In the genomic region with DNA sequence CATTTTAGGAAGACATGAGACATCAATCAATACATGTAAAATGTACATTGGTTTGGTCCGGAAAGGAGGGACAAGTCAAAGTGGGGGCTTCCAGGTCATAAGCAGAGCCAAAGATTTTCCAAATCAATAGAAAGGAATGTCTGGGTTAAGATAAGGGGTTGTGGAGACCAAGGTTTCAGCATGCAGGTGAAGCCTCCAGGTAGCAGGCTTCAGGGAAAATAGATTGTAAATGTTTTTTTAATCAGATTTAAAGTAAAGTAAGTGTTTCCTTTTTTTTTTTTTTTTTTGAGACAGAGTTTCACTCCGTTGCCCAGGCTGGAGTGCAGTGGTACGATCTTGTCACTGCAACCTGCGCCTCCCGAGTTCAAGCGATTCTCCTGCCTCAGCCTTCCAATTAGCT, we compare ENCODE assay signal across 15 cellular contexts. TPM values are rescaled to one million over a fixed set of nuclear protein-coding genes. Genes with fewer than 3 reads are reported as not detected.
DNase-seq lines count a peak whose midpoint lies in the region; ATAC-seq and TF ChIP-seq lines count a peak whose summit lies in the region.
"Had no signal": no experiment of that assay in that cellular context is flagged by ENCODE, and none has a peak within 500 bp of the region (broad histone marks: within the 10 kb centered on the region; RNA-seq: fewer than 3 reads in every experiment).

No MANE protein-coding gene starts in this region.

- H3K27ac Mint-ChIP-seq in activated naive CD8-positive, alpha-beta T cell = peak overlapping the region; percentile 42
- no peak overlapping the region for H3K27ac Mint-ChIP-seq in activated naive CD8-positive, alpha-beta T cell treated with anti-CD3 and anti-CD28 coated beads for 36 hours
- H3K27ac Mint-ChIP-seq in dendritic cell treated with granulocyte-macrophage colony-stimulating factor and Interleukin-4, amounts not matched to agents 40 ng/mL and 50 ng/mL, for 4 days = peak overlapping the region; percentile 97
- peak overlapping the region; percentile 88 to 95 for H3K27ac Mint-ChIP-seq in natural killer cell treated with Interleukin-12 subunit alpha and Interleukin-12 subunit beta and Interleukin-15 and Interleukin-18, amount 100 ng/mL, for 72 hours
- H3K27ac Mint-ChIP-seq in progenitor cell of endocrine pancreas = peak overlapping the region; percentile 56

- H3K4me3 ChIP-seq in testis = no peak overlapping the region
- no peak overlapping the region for H3K4me3 ChIP-seq in uterus
- H3K4me3 ChIP-seq: BLaER1 treated with 17β-estradiol and CSF1 and Interleukin-3, amounts not matched to agents 10 nM and 100 nM; GM23248 had no signal

- H3K36me3 ChIP-seq in testis (ENCODE audit: low read depth, missing control alignments) = no peaks in the 10 kb centered on the region
- no peaks in the 10 kb centered on the region for H3K36me3 ChIP-seq in uterus
- H3K36me3 ChIP-seq: BLaER1 treated with 17β-estradiol and CSF1 and Interleukin-3, amounts not matched to agents 10 nM and 100 nM had no signal

- peaks cover 5% of the 10 kb centered on the region for H3K9me3 Mint-ChIP-seq in activated naive CD8-positive, alpha-beta T cell (ENCODE audit: low read depth)
- peaks cover 4% of the 10 kb centered on the region for H3K9me3 Mint-ChIP-seq in activated naive CD8-positive, alpha-beta T cell treated with anti-CD3 and anti-CD28 coated beads for 36 hours
- no peaks in the 10 kb centered on the region for H3K9me3 Mint-ChIP-seq in dendritic cell treated with granulocyte-macrophage colony-stimulating factor and Interleukin-4, amounts not matched to agents 40 ng/mL and 50 ng/mL, for 4 days
- peaks cover 3% of the 10 kb centered on the region for H3K9me3 Mint-ChIP-seq in natural killer cell treated with Interleukin-12 subunit alpha and Interleukin-12 subunit beta and Interleukin-15 and Interleukin-18, amount 100 ng/mL, for 72 hours
- peaks cover 3% of the 10 kb centered on the region for H3K9me3 Mint-ChIP-seq in progenitor cell of endocrine pancreas (ENCODE audit: low read depth)

- no peak for DNase-seq in activated naive CD8-positive, alpha-beta T cell treated with anti-CD3 and anti-CD28 coated beads for 36 hours
- no peak for DNase-seq in natural killer cell treated with Interleukin-12 subunit alpha and Interleukin-12 subunit beta and Interleukin-15 and Interleukin-18, amount 100 ng/mL, for 72 hours (ENCODE audit: low spot score)
- DNase-seq in progenitor cell of endocrine pancreas (ENCODE audit: low spot score, unreplicated experiment) (no peak), amygdala (lab: John Stamatoyannopoulos, UW) (no peak), testis (no peak), uterus (no peak)
- DNase-seq: ACHN; CD4-positive, CD25-positive, alpha-beta regulatory T cell; GM23248; H7 had no signal

- no peaks in the 10 kb centered on the region for H3K27me3 Mint-ChIP-seq in activated naive CD8-positive, alpha-beta T cell
- no peaks in the 10 kb centered on the region for H3K27me3 Mint-ChIP-seq in activated naive CD8-positive, alpha-beta T cell treated with anti-CD3 and anti-CD28 coated beads for 36 hours
- H3K27me3 Mint-ChIP-seq in dendritic cell treated with granulocyte-macrophage colony-stimulating factor and Interleukin-4, amounts not matched to agents 40 ng/mL and 50 ng/mL, for 4 days = peaks cover 3% of the 10 kb centered on the region
- no peaks in the 10 kb centered on the region for H3K27me3 Mint-ChIP-seq in natural killer cell treated with Interleukin-12 subunit alpha and Interleukin-12 subunit beta and Interleukin-15 and Interleukin-18, amount 100 ng/mL, for 72 hours
- H3K27me3 Mint-ChIP-seq in progenitor cell of endocrine pancreas = no peaks in the 10 kb centered on the region

- H3K9me3 ChIP-seq in testis = no peaks in the 10 kb centered on the region
- H3K9me3 ChIP-seq in uterus = no peaks in the 10 kb centered on the region
- H3K9me3 ChIP-seq: BLaER1 treated with 17β-estradiol and CSF1 and Interleukin-3, amounts not matched to agents 10 nM and 100 nM had no signal

- peaks cover 9% of the 10 kb centered on the region for H3K4me1 Mint-ChIP-seq in activated naive CD8-positive, alpha-beta T cell (ENCODE audit: low read depth)
- H3K4me1 Mint-ChIP-seq in activated naive CD8-positive, alpha-beta T cell treated with anti-CD3 and anti-CD28 coated beads for 36 hours = peaks cover 13% of the 10 kb centered on the region
- peaks cover 42% of the 10 kb centered on the region for H3K4me1 Mint-ChIP-seq in dendritic cell treated with granulocyte-macrophage colony-stimulating factor and Interleukin-4, amounts not matched to agents 40 ng/mL and 50 ng/mL, for 4 days (ENCODE audit: low read depth)
- H3K4me1 Mint-ChIP-seq in natural killer cell treated with Interleukin-12 subunit alpha and Interleukin-12 subunit beta and Interleukin-15 and Interleukin-18, amount 100 ng/mL, for 72 hours (ENCODE audit: low read depth in 2 of 2) = peaks cover 38 to 39% of the 10 kb centered on the region in 2 donors
- H3K4me1 Mint-ChIP-seq in progenitor cell of endocrine pancreas (ENCODE audit: low read depth) = peaks cover 17% of the 10 kb centered on the region

- H3K4me3 Mint-ChIP-seq in activated naive CD8-positive, alpha-beta T cell = no peak overlapping the region
- no peak overlapping the region for H3K4me3 Mint-ChIP-seq in activated naive CD8-positive, alpha-beta T cell treated with anti-CD3 and anti-CD28 coated beads for 36 hours
- peak overlapping the region; percentile 65 for H3K4me3 Mint-ChIP-seq in dendritic cell treated with granulocyte-macrophage colony-stimulating factor and Interleukin-4, amounts not matched to agents 40 ng/mL and 50 ng/mL, for 4 days
- H3K4me3 Mint-ChIP-seq in natural killer cell treated with Interleukin-12 subunit alpha and Interleukin-12 subunit beta and Interleukin-15 and Interleukin-18, amount 100 ng/mL, for 72 hours = peak overlapping the region; percentile 79
- no peak overlapping the region for H3K4me3 Mint-ChIP-seq in progenitor cell of endocrine pancreas (ENCODE audit: low read depth)
- H3K4me3 Mint-ChIP-seq: CD4-positive, CD25-positive, alpha-beta regulatory T cell had no signal

- H3K4me1 ChIP-seq in testis = peaks cover 3% of the 10 kb centered on the region
- no peaks in the 10 kb centered on the region for H3K4me1 ChIP-seq in uterus

- TF ChIP-seq CTCF in progenitor cell of endocrine pancreas (IDR thresholded peaks at IDR 0.05; ENCODE audit: unreplicated experiment) (no peak), testis (IDR thresholded peaks at IDR 0.05) (no peak), uterus (IDR thresholded peaks at IDR 0.05) (no peak)

- no peaks in the 10 kb centered on the region for H3K27me3 ChIP-seq in testis
- no peaks in the 10 kb centered on the region for H3K27me3 ChIP-seq in uterus
- H3K27me3 ChIP-seq: BLaER1 treated with 17β-estradiol and CSF1 and Interleukin-3, amounts not matched to agents 10 nM and 100 nM had no signal

- H3K27ac ChIP-seq in testis (no peak overlapping the region), uterus (no peak overlapping the region)
- H3K27ac ChIP-seq: GM23248 had no signal

- TF ChIP-seq POLR2A in testis (IDR thresholded peaks at IDR 0.05) (no peak), uterus (IDR thresholded peaks at IDR 0.05) (no peak)

- H3K36me3 Mint-ChIP-seq in activated naive CD8-positive, alpha-beta T cell = no peaks in the 10 kb centered on the region
- peaks cover 3% of the 10 kb centered on the region for H3K36me3 Mint-ChIP-seq in activated naive CD8-positive, alpha-beta T cell treated with anti-CD3 and anti-CD28 coated beads for 36 hours
- H3K36me3 Mint-ChIP-seq in dendritic cell treated with granulocyte-macrophage colony-stimulating factor and Interleukin-4, amounts not matched to agents 40 ng/mL and 50 ng/mL, for 4 days (ENCODE audit: low read depth) = no peaks in the 10 kb centered on the region
- peaks cover 6% of the 10 kb centered on the region for H3K36me3 Mint-ChIP-seq in natural killer cell treated with Interleukin-12 subunit alpha and Interleukin-12 subunit beta and Interleukin-15 and Interleukin-18, amount 100 ng/mL, for 72 hours
- peaks cover 3% of the 10 kb centered on the region for H3K36me3 Mint-ChIP-seq in progenitor cell of endocrine pancreas (ENCODE audit: insufficient read depth)

- no peak for ATAC-seq in natural killer cell treated with Interleukin-12 subunit alpha and Interleukin-12 subunit beta and Interleukin-15 and Interleukin-18, amount 100 ng/mL, for 72 hours

- intact Hi-C loops in dendritic cell treated with granulocyte-macrophage colony-stimulating factor and Interleukin-4, amounts not matched to agents 40 ng/mL and 50 ng/mL, for 4 days (cut with micrococcal nuclease) = no loop called here
- intact Hi-C loops in testis (cut with DNase I; ENCODE audit: low total_unique reads) = no loop called here
- intact Hi-C loops in uterus (cut with DNase I; ENCODE audit: low total_unique reads) = no loop called here

- 78 to 84% methylated on average over 6 of the region's 6 CpGs for WGBS in testis, 2 donors

RNA-seq across cellular contexts. Expression of a gene that starts 16.8 kb away (rescaled TPM):
- 10 to 100 TPM; 51.3 to 51.4 TPM for total RNA-seq in activated naive CD8-positive, alpha-beta T cell treated with anti-CD3 and anti-CD28 coated beads for 36 hours
- 100 to 1,000 TPM in 1 of 2 donors, 10 to 100 TPM in 1; 59.0 to 159 TPM for total RNA-seq in natural killer cell treated with Interleukin-12 subunit alpha and Interleukin-12 subunit beta and Interleukin-15 and Interleukin-18, amount 100 ng/mL, for 72 hours
- 6.5 and 7.6 TPM in 2 replicates for total RNA-seq in progenitor cell of endocrine pancreas
- total RNA-seq in testis = 10 to 100 TPM; 33.9 to 60.0 TPM
- polyA plus RNA-seq in testis (ENCODE audit: insufficient read depth, low read depth, low replicate concordance) = 19.1 TPM
- total RNA-seq in uterus = 10 to 100 TPM in 2 of 4 donors, 1 to 10 TPM in 2; 8.7 to 17.7 (median 10.8) TPM
- total RNA-seq: A172, HT1080 had no signal

RNA-seq across cellular contexts. Expression of a gene that starts 51.5 kb away (rescaled TPM):
- 10 to 100 TPM; 54.9 to 56.0 TPM for total RNA-seq in activated naive CD8-positive, alpha-beta T cell treated with anti-CD3 and anti-CD28 coated beads for 36 hours
- total RNA-seq in natural killer cell treated with Interleukin-12 subunit alpha and Interleukin-12 subunit beta and Interleukin-15 and Interleukin-18, amount 100 ng/mL, for 72 hours = 100 to 1,000 TPM; 158 to 170 TPM
- total RNA-seq in progenitor cell of endocrine pancreas (220 and 226 TPM in 2 replicates), testis (100 to 1,000 TPM; 203 to 281 TPM), uterus (100 to 1,000 TPM in 3 of 4 donors, 10 to 100 TPM in 1; 84.9 to 266 (median 203) TPM)
- polyA plus RNA-seq in testis (ENCODE audit: insufficient read depth, low read depth, low replicate concordance) = 348 TPM

Comparison
In these comparisons a context has a peak if more than half of its experiments do, and no peak if none do; other contexts are left out.
1. H3K4me3 Mint-ChIP-seq: peak in dendritic cell treated with granulocyte-macrophage colony-stimulating factor and Interleukin-4, amounts not matched to agents 40 ng/mL and 50 ng/mL, for 4 days (single experiment) and natural killer cell treated with Interleukin-12 subunit alpha and Interleukin-12 subunit beta and Interleukin-15 and Interleukin-18, amount 100 ng/mL, for 72 hours (single experiment); none in activated naive CD8-positive, alpha-beta T cell (single experiment), activated naive CD8-positive, alpha-beta T cell treated with anti-CD3 and anti-CD28 coated beads for 36 hours (single experiment) and progenitor cell of endocrine pancreas (single experiment).